Comparison of ENCODE assay signal across 18 cellular contexts in genomic region chr1:20682571-20683236, GRCh38. TPM values are rescaled to one million over a fixed set of nuclear protein-coding genes. Genes with fewer than 3 reads are reported as not detected.
A peak's percentile ranks its signal among the peaks of the same experiment; 100 is the strongest.
DNase-seq lines count a peak whose midpoint lies in the region; ATAC-seq and TF ChIP-seq lines count a peak whose summit lies in the region.
"Had no signal": no experiment of that assay in that cellular context is flagged by ENCODE, and none has a peak within 500 bp of the region (broad histone marks: within the 10 kb centered on the region; RNA-seq: fewer than 3 reads in every experiment).

No MANE protein-coding gene starts in this region.

- intact Hi-C loops in CD14-positive monocyte (cut with micrococcal nuclease), result no loop called here

- peak overlapping the region in 1 of 7 donors; percentile 1 for H3K27ac Mint-ChIP-seq in CD14-positive monocyte
- H3K27ac Mint-ChIP-seq: activated CD4-positive, alpha-beta T cell treated with anti-CD3 and anti-CD28 coated beads for 36 hours; activated naive CD4-positive, alpha-beta T cell treated with anti-CD3 and anti-CD28 coated beads, Interleukin-2, amount 10 ng/mL, durations not matched to agents 7 days and 5 days; effector memory CD8-positive, alpha-beta T cell; nephron; T-helper 1 cell treated with Interleukin-12 subunit alpha and Interleukin-12 subunit beta and Interleukin-4 antibody, amounts not matched to agents 30 μg/mL and 1 μg/mL, for 36 hours had no signal

- TF ChIP-seq CTCF in CD14-positive monocyte (IDR thresholded peaks at IDR 0.05), result no peak

- peak; percentile 22 for ATAC-seq in left lobe of liver
- no peak for ATAC-seq in HG03432 (IDR thresholded peaks at IDR 0.05; ENCODE audit: unreplicated experiment)
- ATAC-seq: activated CD4-positive, alpha-beta T cell treated with anti-CD3 and anti-CD28 coated beads for 36 hours; effector memory CD8-positive, alpha-beta T cell had no signal

- peak; percentile 71 for DNase-seq in CD14-positive monocyte (ENCODE audit: low spot score)
- peak; percentile 93 to 94 for DNase-seq in Kasumi-1 (lab: John Stamatoyannopoulos, UW)
- peak; percentile 42 to 82 for DNase-seq in SHP77 (lab: John Stamatoyannopoulos, UW)
- DNase-seq in left lobe of liver (ENCODE audit: low spot score), result no peak
- no peak for DNase-seq in effector CD8-positive, alpha-beta T cell (lab: John Stamatoyannopoulos, UW)
- DNase-seq in NCI-H1105 treated with DMSO at 0.1 percent for 48 hours (lab: John Stamatoyannopoulos, UW), result no peak
- no peak for DNase-seq in activated T-cell treated with anti-CD3 and anti-CD28 coated beads, Interleukin-2, amount 50 U/mL, for 1 hour
- DNase-seq: activated CD4-positive, alpha-beta T cell treated with anti-CD3 and anti-CD28 coated beads for 36 hours; activated naive CD4-positive, alpha-beta T cell treated with anti-CD3 and anti-CD28 coated beads, Interleukin-2, amount 10 ng/mL, durations not matched to agents 7 days and 5 days; brain microvascular endothelial cell; DMS79 treated with DMSO at 0.1 percent for 48 hours; effector memory CD8-positive, alpha-beta T cell; MG63; stimulated activated CD4-positive, alpha-beta T cell treated with anti-CD3 and anti-CD28 coated beads, Interleukin-4, amount 100 ng/mL, for 4 hours; uterus had no signal

- H3K27me3 Mint-ChIP-seq in CD14-positive monocyte (ENCODE audit: low read depth in 3 of 3), result peaks cover 0 to 1% (median 1%) of the 10 kb centered on the region in 3 donors

- peak overlapping the region; percentile 56 to 77 for H3K4me3 Mint-ChIP-seq in CD14-positive monocyte
- H3K4me3 Mint-ChIP-seq: activated CD4-positive, alpha-beta T cell treated with anti-CD3 and anti-CD28 coated beads for 36 hours; activated naive CD4-positive, alpha-beta T cell treated with anti-CD3 and anti-CD28 coated beads, Interleukin-2, amount 10 ng/mL, durations not matched to agents 7 days and 5 days; effector memory CD8-positive, alpha-beta T cell; nephron; T-helper 1 cell treated with Interleukin-12 subunit alpha and Interleukin-12 subunit beta and Interleukin-4 antibody, amounts not matched to agents 30 μg/mL and 1 μg/mL, for 36 hours had no signal

- H3K36me3 Mint-ChIP-seq in CD14-positive monocyte, result peaks cover 1 to 7% of the 10 kb centered on the region in 2 donors

- peaks cover 0 to 6% (median 2%) of the 10 kb centered on the region in 7 donors for H3K9me3 Mint-ChIP-seq in CD14-positive monocyte
- H3K9me3 Mint-ChIP-seq: effector memory CD8-positive, alpha-beta T cell; nephron had no signal

- peaks cover 53% of the 10 kb centered on the region for H3K4me1 Mint-ChIP-seq in CD14-positive monocyte

RNA-seq across cellular contexts. Expression of gene DDOST, which starts 21.5 kb away (rescaled TPM):
- 100 to 1,000 TPM; 241 to 245 TPM for polyA plus RNA-seq in CD14-positive monocyte
- total RNA-seq in left lobe of liver, result 104 TPM

RNA-seq across cellular contexts. Expression of gene KIF17, which starts 35.1 kb away (rescaled TPM):
- polyA plus RNA-seq in CD14-positive monocyte, result not detected
- 1.5 TPM for total RNA-seq in left lobe of liver

RNA-seq across cellular contexts. Expression of gene PINK1, which starts 49.4 kb away (rescaled TPM):
- polyA plus RNA-seq in CD14-positive monocyte, result 10 to 100 TPM; 24.0 to 32.7 TPM
- 90.5 TPM for total RNA-seq in left lobe of liver

RNA-seq across cellular contexts. Expression of gene SH2D5, which starts 49.8 kb away (rescaled TPM):
- polyA plus RNA-seq in CD14-positive monocyte, result not detected
- 0.30 TPM for total RNA-seq in left lobe of liver

Comparison
In these comparisons a context has a peak if more than half of its experiments do, and no peak if none do; other contexts are left out.
1. DNase-seq: peak in CD14-positive monocyte (single experiment), Kasumi-1 (2 of 2) and SHP77 (2 of 2); none in left lobe of liver (single experiment), effector CD8-positive, alpha-beta T cell (single experiment), NCI-H1105 treated with DMSO at 0.1 percent for 48 hours (single experiment) and activated T-cell treated with anti-CD3 and anti-CD28 coated beads, Interleukin-2, amount 50 U/mL, for 1 hour (single experiment).